8 cellular contexts compared by ENCODE assay signal in the genomic region with DNA sequence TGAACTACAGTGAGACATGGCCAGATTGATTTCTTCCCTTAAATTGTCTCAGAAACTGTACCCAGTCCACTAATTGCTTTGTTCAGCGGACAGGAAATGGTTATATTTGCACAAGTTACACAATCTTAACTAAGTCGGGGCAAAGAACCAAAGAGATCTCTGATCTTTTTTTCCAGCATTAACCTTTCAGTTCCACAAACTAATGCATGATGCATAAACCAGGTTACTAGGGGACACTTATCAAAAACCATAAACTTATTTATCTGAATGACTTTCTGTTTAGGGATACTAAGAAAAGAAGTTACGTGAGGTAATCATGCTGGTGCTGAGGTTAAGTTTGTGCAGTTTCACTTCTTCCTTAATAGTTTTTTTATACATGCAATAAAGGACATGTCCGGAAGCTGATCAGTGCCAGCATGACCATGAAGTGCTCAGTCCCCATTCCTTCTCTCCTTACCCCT. TPM values are rescaled to one million over a fixed set of nuclear protein-coding genes. Genes with fewer than 3 reads are reported as not detected.
DNase-seq lines count a peak whose midpoint lies in the region; ATAC-seq lines count a peak whose summit lies in the region.

No MANE protein-coding gene starts in this region.

- CTCF ChIA-PET in activated CD4-positive, alpha-beta T cell treated with anti-CD3 and anti-CD28 coated beads for 36 hours (lab: Charles Lee) = interaction anchor here (0.5 kb wide), 1 partner anchor 9 kb away, joined by 3 read pairs; no protein-coding TSS in a partner anchor

- intact Hi-C loops in activated CD4-positive, alpha-beta T cell treated with anti-CD3 and anti-CD28 coated beads for 36 hours (cut with DNase I, micrococcal nuclease) = no loop called here

- H3K27me3 Mint-ChIP-seq in activated CD4-positive, alpha-beta T cell treated with anti-CD3 and anti-CD28 coated beads for 36 hours = no peaks in the 10 kb centered on the region
- H3K27me3 Mint-ChIP-seq in activated T-helper 17 cell treated with anti-CD3 and anti-CD28 coated beads, Interleukin-2, amount 50 U/mL, for 72 hours = no peaks in the 10 kb centered on the region
- H3K27me3 Mint-ChIP-seq in memory B cell = peaks cover 6% of the 10 kb centered on the region

- ATAC-seq in activated CD4-positive, alpha-beta T cell treated with anti-CD3 and anti-CD28 coated beads for 36 hours = peak; percentile 12
- ATAC-seq in HG03139 (IDR thresholded peaks at IDR 0.05; ENCODE audit: unreplicated experiment) (peak; percentile 73), memory B cell (ENCODE audit: low read depth) (peak; percentile 96)
- peak; percentile 24 for ATAC-seq in activated T-helper 17 cell treated with anti-CD3 and anti-CD28 coated beads, Interleukin-2, amount 50 U/mL, for 72 hours (replicated peaks)

- no peak overlapping the region for H3K4me3 Mint-ChIP-seq in activated CD4-positive, alpha-beta T cell treated with anti-CD3 and anti-CD28 coated beads for 36 hours
- no peak overlapping the region for H3K4me3 Mint-ChIP-seq in activated T-helper 17 cell treated with anti-CD3 and anti-CD28 coated beads, Interleukin-2, amount 50 U/mL, for 72 hours
- H3K4me3 Mint-ChIP-seq in memory B cell = peak overlapping the region; percentile 69

- DNase-seq in activated CD4-positive, alpha-beta T cell treated with anti-CD3 and anti-CD28 coated beads for 36 hours = no peak
- DNase-seq in activated CD4-positive, alpha-beta T cell treated with anti-CD3 and anti-CD28 coated beads, Interleukin-2, amount 50 U/mL, for 1 hour = no peak
- DNase-seq in memory B cell (ENCODE audit: low spot score in 2 of 2) (peak in 1 of 2 donors; percentile 13), T-helper 9 cell (no peak), epidermal melanocyte (ENCODE audit: insufficient read length, low spot score) (no peak), NCI-H2171 treated with DMSO at 0.1 percent for 48 hours (lab: John Stamatoyannopoulos, UW) (no peak)

- peaks cover 14% of the 10 kb centered on the region for H3K4me1 Mint-ChIP-seq in activated CD4-positive, alpha-beta T cell treated with anti-CD3 and anti-CD28 coated beads for 36 hours
- H3K4me1 Mint-ChIP-seq in activated T-helper 17 cell treated with anti-CD3 and anti-CD28 coated beads, Interleukin-2, amount 50 U/mL, for 72 hours = peaks cover 18% of the 10 kb centered on the region
- peaks cover 19% of the 10 kb centered on the region for H3K4me1 Mint-ChIP-seq in memory B cell

- no peak overlapping the region for H3K27ac Mint-ChIP-seq in activated CD4-positive, alpha-beta T cell treated with anti-CD3 and anti-CD28 coated beads for 36 hours
- no peak overlapping the region for H3K27ac Mint-ChIP-seq in activated T-helper 17 cell treated with anti-CD3 and anti-CD28 coated beads, Interleukin-2, amount 50 U/mL, for 72 hours
- H3K27ac Mint-ChIP-seq in memory B cell = no peak overlapping the region

- H3K9me3 Mint-ChIP-seq in activated CD4-positive, alpha-beta T cell treated with anti-CD3 and anti-CD28 coated beads for 36 hours (ENCODE audit: low read depth) = no peaks in the 10 kb centered on the region
- no peaks in the 10 kb centered on the region for H3K9me3 Mint-ChIP-seq in activated T-helper 17 cell treated with anti-CD3 and anti-CD28 coated beads, Interleukin-2, amount 50 U/mL, for 72 hours
- no peaks in the 10 kb centered on the region for H3K9me3 Mint-ChIP-seq in memory B cell

- peaks cover 6% of the 10 kb centered on the region for H3K36me3 Mint-ChIP-seq in activated CD4-positive, alpha-beta T cell treated with anti-CD3 and anti-CD28 coated beads for 36 hours (ENCODE audit: low read depth)
- H3K36me3 Mint-ChIP-seq in activated T-helper 17 cell treated with anti-CD3 and anti-CD28 coated beads, Interleukin-2, amount 50 U/mL, for 72 hours (ENCODE audit: low read depth) = peaks cover 21% of the 10 kb centered on the region
- H3K36me3 Mint-ChIP-seq in memory B cell = peaks cover 4% of the 10 kb centered on the region

- POLR2A ChIA-PET in activated CD4-positive, alpha-beta T cell treated with anti-CD3 and anti-CD28 coated beads for 36 hours (lab: Charles Lee) = no interaction called here

RNA-seq across cellular contexts. Expression of gene FNDC3B, which starts 22.4 kb away (rescaled TPM):
- total RNA-seq in activated CD4-positive, alpha-beta T cell treated with anti-CD3 and anti-CD28 coated beads for 36 hours = 10 to 100 TPM; 10.5 to 14.2 TPM
- 10 to 100 TPM; 17.6 to 17.9 TPM for total RNA-seq in activated T-helper 17 cell treated with anti-CD3 and anti-CD28 coated beads, Interleukin-2, amount 50 U/mL, for 72 hours

Comparison
In these comparisons a context has a peak if more than half of its experiments do, and no peak if none do; other contexts are left out.
1. ATAC-seq: peak in every context shown above with its lines; median percentile 96 in memory B cell; 73 in HG03139; 24 in activated T-helper 17 cell treated with anti-CD3 and anti-CD28 coated beads, Interleukin-2, amount 50 U/mL, for 72 hours; 12 in activated CD4-positive, alpha-beta T cell treated with anti-CD3 and anti-CD28 coated beads for 36 hours.